ENCODE assay signal across 8 cellular contexts in the genomic region with DNA sequence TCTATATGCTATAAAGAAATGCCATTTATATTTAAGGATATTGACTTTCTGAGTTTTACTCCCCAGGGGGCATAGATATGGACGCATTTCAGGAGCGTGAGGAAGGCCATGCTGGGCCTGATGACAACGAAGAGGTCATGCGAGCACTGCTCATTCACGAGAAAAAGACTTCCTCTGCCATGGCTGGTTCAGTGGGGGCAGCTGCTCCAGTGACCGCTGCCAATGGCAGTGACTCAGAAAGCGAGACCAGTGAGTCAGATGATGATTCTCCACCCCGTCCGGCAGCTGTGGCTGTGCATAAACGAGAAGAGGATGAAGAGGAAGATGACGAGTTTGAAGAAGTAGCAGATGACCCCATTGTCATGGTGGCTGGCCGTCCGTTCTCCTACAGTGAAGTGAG. TPM values are rescaled to one million over a fixed set of nuclear protein-coding genes. Genes with fewer than 3 reads are reported as not detected.
DNase-seq lines count a peak whose midpoint lies in the region; ATAC-seq, FAIRE-seq and TF ChIP-seq lines count a peak whose summit lies in the region.

No MANE protein-coding gene starts in this region.

- peak; percentile 87 for FAIRE-seq in astrocyte (lab: Jason Lieb, UNC)

- H3K36me3 ChIP-seq in mammary epithelial cell (ENCODE audit: insufficient read depth, low read length) (peaks cover 7% of the 10 kb centered on the region), astrocyte (ENCODE audit: insufficient read depth, low read length) (peaks cover 3% of the 10 kb centered on the region), transverse colon (peaks cover 0 to 25% (median 4%) of the 10 kb centered on the region in 4 donors), gastroesophageal sphincter (peaks cover 0 to 29% of the 10 kb centered on the region in 2 donors)

- peak overlapping the region; percentile 12 for H3K4me3 Mint-ChIP-seq in MCF 10A (ENCODE audit: unreplicated experiment)
- no peak overlapping the region for H3K4me3 Mint-ChIP-seq in astrocyte (ENCODE audit: unreplicated experiment)

- ATAC-seq in HG03108 (IDR thresholded peaks at IDR 0.05; ENCODE audit: unreplicated experiment): peak; percentile 89
- no peak for ATAC-seq in gastroesophageal sphincter

- no peaks in the 10 kb centered on the region for H3K4me1 ChIP-seq in mammary epithelial cell (ENCODE audit: insufficient read depth, low read length)
- H3K4me1 ChIP-seq in astrocyte (ENCODE audit: insufficient read depth, low read length): peaks cover 13% of the 10 kb centered on the region
- peaks cover 0 to 4% (median 0%) of the 10 kb centered on the region in 4 donors for H3K4me1 ChIP-seq in transverse colon
- peaks cover 0 to 20% (median 0%) of the 10 kb centered on the region in 3 donors for H3K4me1 ChIP-seq in gastroesophageal sphincter

- H3K4me3 ChIP-seq in mammary epithelial cell (replicated peaks in 1 of 3; ENCODE audit: insufficient read depth in 1 of 3, low read depth in 2 of 3, low read length in 3 of 3) (no peak overlapping the region), astrocyte (ENCODE audit: insufficient read depth, low read depth, low read length) (peak overlapping the region; percentile 48), transverse colon (no peak overlapping the region), gastroesophageal sphincter (no peak overlapping the region)

- H3K27me3 Mint-ChIP-seq in MCF 10A (ENCODE audit: insufficient read depth, unreplicated experiment) (no peaks in the 10 kb centered on the region), astrocyte (ENCODE audit: low read depth, unreplicated experiment) (no peaks in the 10 kb centered on the region)

- H3K4me2 ChIP-seq in mammary epithelial cell (ENCODE audit: insufficient read depth, low read depth, low read length) (no peak overlapping the region), astrocyte (ENCODE audit: low read length) (peak overlapping the region; percentile 80)

- CTCF ChIA-PET in MCF 10A (lab: Yijun Ruan, JAX): interaction anchor here (0.5 to 7.4 kb wide), 7 partner anchors 14 to 363 kb away, joined by 3 to 44 read pairs (median 5); no protein-coding TSS in a partner anchor
- CTCF ChIA-PET in mammary epithelial cell (lab: Charles Lee; ENCODE audit: low non-redundant PET): no interaction called here

- H3K9ac ChIP-seq in mammary epithelial cell (ENCODE audit: insufficient read depth, low read length) (no peak overlapping the region), astrocyte (ENCODE audit: low read length) (peak overlapping the region; percentile 48)

- H4K20me1 ChIP-seq in mammary epithelial cell (ENCODE audit: insufficient read depth, low read length) (no peaks in the 10 kb centered on the region), astrocyte (ENCODE audit: insufficient read depth, low read length) (no peaks in the 10 kb centered on the region)

- peaks cover 7% of the 10 kb centered on the region for H3K36me3 Mint-ChIP-seq in MCF 10A (ENCODE audit: insufficient read depth, unreplicated experiment)
- H3K36me3 Mint-ChIP-seq in astrocyte (ENCODE audit: low read depth, unreplicated experiment): peaks cover 10% of the 10 kb centered on the region

- H2AFZ ChIP-seq in mammary epithelial cell (ENCODE audit: low read depth, low read length) (no peak overlapping the region), astrocyte (ENCODE audit: low read depth, low read length) (peak overlapping the region; percentile 67)

- peaks cover 12% of the 10 kb centered on the region for H3K4me1 Mint-ChIP-seq in MCF 10A (ENCODE audit: insufficient read depth, unreplicated experiment)
- peaks cover 5% of the 10 kb centered on the region for H3K4me1 Mint-ChIP-seq in astrocyte (ENCODE audit: low read depth, unreplicated experiment)

- H3K9me3 ChIP-seq in mammary epithelial cell (replicated peaks; ENCODE audit: insufficient read depth, low read length) (no peaks in the 10 kb centered on the region), astrocyte (ENCODE audit: insufficient read depth, low read depth, low read length) (no peaks in the 10 kb centered on the region), transverse colon (no peaks in the 10 kb centered on the region), gastroesophageal sphincter (no peaks in the 10 kb centered on the region)

- H3K27ac Mint-ChIP-seq in MCF 10A (ENCODE audit: low read depth, unreplicated experiment): peak overlapping the region; percentile 49
- no peak overlapping the region for H3K27ac Mint-ChIP-seq in astrocyte (ENCODE audit: unreplicated experiment)

- no peaks in the 10 kb centered on the region for H3K27me3 ChIP-seq in mammary epithelial cell (ENCODE audit: insufficient read depth, low read length)
- H3K27me3 ChIP-seq in astrocyte (ENCODE audit: insufficient read depth, low read length): no peaks in the 10 kb centered on the region
- no peaks in the 10 kb centered on the region for H3K27me3 ChIP-seq in transverse colon
- H3K27me3 ChIP-seq in gastroesophageal sphincter: no peaks in the 10 kb centered on the region

- BruUV-seq in MCF 10A (replicated peaks; lab: Mats Ljungman, UMichigan) (no TSS peak), mammary epithelial cell (replicated peaks; lab: Mats Ljungman, UMichigan) (no TSS peak)

- peak; percentile 84 for DNase-seq in MCF 10A (ENCODE audit: unreplicated experiment)
- no peak for DNase-seq in mammary epithelial cell
- DNase-seq in astrocyte (ENCODE audit: low read depth): peak; percentile 91
- peak; percentile 32 for DNase-seq in transverse colon
- DNase-seq in SHP77 treated with DMSO at 0.1 percent for 48 hours (lab: John Stamatoyannopoulos, UW): no peak
- DNase-seq in activated effector memory CD4-positive, alpha-beta T cell treated with anti-CD3 and anti-CD28 coated beads, Interleukin-2, amount 50 U/mL, for 16 hours: no peak

- POLR2A ChIA-PET in MCF 10A (lab: Yijun Ruan, JAX): interaction anchor here (0.7 kb wide), 1 partner anchor 40 kb away, joined by 3 read pairs; no protein-coding TSS in a partner anchor

- TF ChIP-seq CTCF in MCF 10A (IDR thresholded peaks at IDR 0.05; ENCODE audit: unreplicated experiment) (no peak), mammary epithelial cell (conservative IDR thresholded peaks at IDR 0.05 in 1 of 2, IDR thresholded peaks at IDR 0.05 in 1 of 2; ENCODE audit: extremely low read depth in 1 of 2, insufficient read depth in 1 of 2, low read depth in 1 of 2, low read length in 2 of 2) (no peak), astrocyte (IDR thresholded peaks at IDR 0.05; ENCODE audit: insufficient read depth, low read depth, low read length) (no peak), transverse colon (IDR thresholded peaks at IDR 0.05) (no peak), gastroesophageal sphincter (IDR thresholded peaks at IDR 0.05) (no peak)

- no peaks in the 10 kb centered on the region for H3K79me2 ChIP-seq in mammary epithelial cell (ENCODE audit: insufficient read depth, low read length)
- H3K79me2 ChIP-seq in astrocyte (ENCODE audit: insufficient read depth, low read length): peaks cover 26% of the 10 kb centered on the region

- TF ChIP-seq EP300 in transverse colon (IDR thresholded peaks at IDR 0.05; ENCODE audit: low read depth): no peak
- no peak for TF ChIP-seq EP300 in gastroesophageal sphincter (IDR thresholded peaks at IDR 0.05)

- H3K27ac ChIP-seq in mammary epithelial cell (ENCODE audit: insufficient read depth, low read depth, low read length): no peak overlapping the region
- H3K27ac ChIP-seq in astrocyte (ENCODE audit: low read depth, low read length): peak overlapping the region; percentile 89
- H3K27ac ChIP-seq in transverse colon: no peak overlapping the region
- no peak overlapping the region for H3K27ac ChIP-seq in gastroesophageal sphincter

- TF ChIP-seq POLR2A in transverse colon (IDR thresholded peaks at IDR 0.05) (no peak), gastroesophageal sphincter (IDR thresholded peaks at IDR 0.05) (no peak)

- WGBS in mammary epithelial cell (ENCODE audit: low coverage, missing lambda C conversion rate): 89% methylated on average over 9 of the region's 13 CpGs
- 74 to 76% methylated on average over 5 to 13 of the region's 13 CpGs for WGBS in transverse colon (ENCODE audit: low coverage in 1 of 2), 2 donors
- 74 to 77% methylated on average over 7 to 9 of the region's 13 CpGs for WGBS in gastroesophageal sphincter (ENCODE audit: low coverage in 1 of 2), 2 donors

- in situ Hi-C loops in mammary epithelial cell (cut with MboI; ENCODE audit: low sequenced_read_pairs in 2 of 2): loop anchor here (25.0 kb wide), 1 partner anchor 519 kb away; no protein-coding TSS in a partner anchor
- in situ Hi-C loops in transverse colon (cut with MboI; ENCODE audit: low pct_ligation_motif_present in 1 of 4, low pct_unique_long_range_greater_than_20kb in 1 of 4, low sequenced_read_pairs in 3 of 4): loop anchor here in 2 of 4 donors (25.0 kb wide), 2 partner anchors 219 to 544 kb away; no protein-coding TSS in a partner anchor

- no peaks in the 10 kb centered on the region for H3K9me3 Mint-ChIP-seq in MCF 10A (ENCODE audit: unreplicated experiment)
- no peaks in the 10 kb centered on the region for H3K9me3 Mint-ChIP-seq in astrocyte (ENCODE audit: unreplicated experiment)

- dilution Hi-C loops in mammary epithelial cell (cut with HindIII; ENCODE audit: low sequenced_read_pairs): no loop called here

- intact Hi-C loops in MCF 10A (cut with micrococcal nuclease): no loop called here
- intact Hi-C loops in mammary epithelial cell (cut with micrococcal nuclease): no loop called here
- intact Hi-C loops in transverse colon (cut with DNase I; ENCODE audit: low total_unique reads): no loop called here

RNA-seq across cellular contexts. Expression of gene GTF2E1, which starts 38.4 kb away (rescaled TPM):
- total RNA-seq in MCF 10A (2022) (18.0 and 21.6 TPM in 2 replicates), mammary epithelial cell (10 to 100 TPM; 14.7 to 16.5 TPM), astrocyte (28.8 and 31.6 TPM in 2 replicates), transverse colon (10 to 100 TPM in 3 of 4 donors, 1 to 10 TPM in 1; 9.0 to 32.4 (median 14.5) TPM), gastroesophageal sphincter (10 to 100 TPM; 11.4 to 21.0 (median 15.3) TPM)
- 7.5 TPM for polyA plus RNA-seq in mammary epithelial cell
- 15.0 TPM for polyA minus RNA-seq in mammary epithelial cell

RNA-seq across cellular contexts. Expression of gene RABL3, which starts 38.7 kb away (rescaled TPM):
- total RNA-seq in MCF 10A (2022) (21.8 and 26.0 TPM in 2 replicates), mammary epithelial cell (10 to 100 TPM; 14.5 to 21.4 TPM), astrocyte (16.8 and 17.1 TPM in 2 replicates), transverse colon (10 to 100 TPM in 3 of 4 donors, 1 to 10 TPM in 1; 8.2 to 23.7 (median 19.9) TPM), gastroesophageal sphincter (10 to 100 TPM; 16.3 to 29.2 (median 20.1) TPM)
- polyA plus RNA-seq in mammary epithelial cell: 5.0 TPM
- 15.2 TPM for polyA minus RNA-seq in mammary epithelial cell

Comparison
In these comparisons a context has a peak if more than half of its experiments do, and no peak if none do; other contexts are left out.
1. DNase-seq: peak in MCF 10A (single experiment), astrocyte (single experiment) and transverse colon (single experiment); none in mammary epithelial cell (single experiment), SHP77 treated with DMSO at 0.1 percent for 48 hours (single experiment) and activated effector memory CD4-positive, alpha-beta T cell treated with anti-CD3 and anti-CD28 coated beads, Interleukin-2, amount 50 U/mL, for 16 hours (single experiment).